35 cellular contexts compared by ENCODE assay signal in genomic region chr11:92939305-92939704, GRCh38. TPM values are rescaled to one million over a fixed set of nuclear protein-coding genes. Genes with fewer than 3 reads are reported as not detected.
"Had no signal": no experiment of that assay in that cellular context is flagged by ENCODE, and none has a peak within 500 bp of the region (broad histone marks: within the 10 kb centered on the region; RNA-seq: fewer than 3 reads in every experiment).

No MANE protein-coding gene starts in this region.

- H3K9me3 ChIP-seq: adrenal gland, body of pancreas, colonic mucosa had no signal

- DNase-seq: activated B cell treated with CpG ODN at 0.5 μM for 24 hours; activated CD4-positive, alpha-beta memory T cell treated with anti-CD3 and anti-CD28 coated beads for 36 hours; activated CD4-positive, alpha-beta T cell treated with anti-CD3 and anti-CD28 coated beads for 4 hours; activated CD4-positive, alpha-beta T cell treated with anti-CD3 and anti-CD28 coated beads, Interleukin-2, amount 10 ng/mL, durations not matched to agents 24 days and 14 days; activated CD4-positive, alpha-beta T cell treated with anti-CD3 and anti-CD28 coated beads, Interleukin-2, amount 50 U/mL, for 1 hour; activated CD4-positive, alpha-beta T cell treated with anti-CD3 and anti-CD28 coated beads, Interleukin-2, amount 50 U/mL, for 4 hours; activated CD4-positive, CD25-positive, alpha-beta regulatory T cell treated with anti-CD3 and anti-CD28 coated beads, Interleukin-2, amount 50 U/mL, for 72 hours; activated CD8-positive, alpha-beta T cell treated with anti-CD3 and anti-CD28 coated beads for 36 hours; activated effector memory CD4-positive, alpha-beta T cell treated with anti-CD3 and anti-CD28 coated beads, Interleukin-2, amount 50 U/mL, for 16 hours; activated gamma-delta T cell treated with Interleukin-2 at 50 U/mL for 16 hours; activated naive CD4-positive, alpha-beta T cell; activated naive CD4-positive, alpha-beta T cell treated with anti-CD3 and anti-CD28 coated beads for 36 hours; activated naive CD4-positive, alpha-beta T cell treated with anti-CD3 and anti-CD28 coated beads, Interleukin-2, amount 50 U/mL, for 16 hours; activated naive CD8-positive, alpha-beta T cell treated with anti-CD3 and anti-CD28 coated beads for 36 hours; activated T-cell treated with anti-CD3 and anti-CD28 coated beads for 4 hours; activated T-cell treated with anti-CD3 and anti-CD28 coated beads, Interleukin-2, amount 50 U/mL, for 1 hour; activated T-cell treated with anti-CD3 and anti-CD28 coated beads, Interleukin-2, amount 50 U/mL, for 4 hours; activated T-cell treated with anti-CD3 and anti-CD28 coated beads, Interleukin-2, amount 50 U/mL, for 72 hours; adrenal gland; amniotic stem cell; aorta; body of pancreas; cerebellar nuclear complex; colonic mucosa; T-helper 2 cell; T-helper 9 cell had no signal

- H3K36me3 ChIP-seq: adrenal gland, cardiac muscle cell, colonic mucosa had no signal

- H3K4me1 ChIP-seq: adrenal gland, body of pancreas, colonic mucosa had no signal

- H3K27me3 ChIP-seq: adrenal gland, body of pancreas, cardiac muscle cell, colonic mucosa had no signal

- H3K4me3 ChIP-seq: adrenal gland, body of pancreas, cardiac muscle cell, colonic mucosa had no signal

- ATAC-seq: activated CD8-positive, alpha-beta T cell treated with anti-CD3 and anti-CD28 coated beads for 36 hours; activated naive CD4-positive, alpha-beta T cell treated with anti-CD3 and anti-CD28 coated beads, Interleukin-2, amount 50 U/mL, for 72 hours; activated T-cell treated with anti-CD3 and anti-CD28 coated beads, Interleukin-2, amount 50 U/mL, for 4 hours; activated T-cell treated with anti-CD3 and anti-CD28 coated beads, Interleukin-2, amount 50 U/mL, for 72 hours; activated T-helper 17 cell treated with anti-CD3 and anti-CD28 coated beads, Interleukin-2, amount 50 U/mL, for 72 hours; body of pancreas had no signal

- H3K27ac ChIP-seq: adrenal gland, body of pancreas, cardiac muscle cell, colonic mucosa, VCaP had no signal

RNA-seq across cellular contexts. Expression of gene MTNR1B, which starts 30.1 kb away (rescaled TPM):
- total RNA-seq: activated B cell treated with CpG ODN at 0.5 μM for 24 hours; activated CD4-positive, alpha-beta memory T cell treated with anti-CD3 and anti-CD28 coated beads for 36 hours; activated CD4-positive, alpha-beta T cell treated with anti-CD3 and anti-CD28 coated beads, Interleukin-2, amount 10 ng/mL, durations not matched to agents 24 days and 14 days; activated CD8-positive, alpha-beta memory T cell treated with anti-CD3 and anti-CD28 coated beads for 36 hours; activated CD8-positive, alpha-beta T cell treated with anti-CD3 and anti-CD28 coated beads for 36 hours; activated naive CD4-positive, alpha-beta T cell treated with anti-CD3 and anti-CD28 coated beads for 36 hours; activated naive CD4-positive, alpha-beta T cell treated with anti-CD3 and anti-CD28 coated beads, Interleukin-2, amount 50 U/mL, for 72 hours; activated naive CD8-positive, alpha-beta T cell treated with anti-CD3 and anti-CD28 coated beads for 36 hours; activated T-cell treated with anti-CD3 and anti-CD28 coated beads, Interleukin-2, amount 50 U/mL, for 4 hours; activated T-cell treated with anti-CD3 and anti-CD28 coated beads, Interleukin-2, amount 50 U/mL, for 72 hours; activated T-helper 1 cell treated with anti-CD3 and anti-CD28 coated beads, Interleukin-12 subunit alpha, Interleukin-12 subunit beta, Interleukin-2, Interleukin-4 antibody, amounts not matched to agents 30 ng/mL and 10 ng/mL and 1 ng/mL, durations not matched to agents 14 hours and 24 hours and 36 hours; activated T-helper 17 cell treated with anti-CD3 and anti-CD28 coated beads, Interleukin-2, amount 50 U/mL, for 72 hours; adrenal gland; aorta; astrocyte; body of pancreas; bronchial epithelial cell; cardiac muscle cell; chondrocyte; colonic mucosa had no signal
